ENCODE assay signal across 1 cellular context in the genomic region with DNA sequence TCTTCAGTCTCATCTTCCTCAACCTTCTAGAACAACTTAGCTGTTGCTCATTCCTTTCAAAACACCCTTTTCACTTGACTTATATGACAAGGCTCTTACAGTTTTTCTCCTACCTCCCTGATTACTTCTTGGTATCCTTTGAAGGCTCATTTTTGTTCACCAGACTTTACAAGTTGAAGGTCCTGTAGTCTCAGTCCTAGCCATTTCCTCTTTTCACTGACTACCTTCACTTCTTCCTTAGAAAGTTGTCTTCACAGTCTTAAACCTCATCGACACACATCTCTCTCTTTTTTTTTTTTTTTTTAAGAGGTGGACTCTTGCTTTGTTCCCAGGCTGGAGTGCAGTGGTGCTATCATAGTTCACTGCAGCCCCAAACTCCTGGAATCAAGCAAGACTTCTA.
TF ChIP-seq lines count a peak whose summit lies in the region.

No MANE protein-coding gene starts in this region.

TF ChIP-seq in IMR-90, 13 proteins besides CTCF, POLR2A, EP300 and RAD21 (continued from another document):
- TF ChIP-seq, protein P1, sequence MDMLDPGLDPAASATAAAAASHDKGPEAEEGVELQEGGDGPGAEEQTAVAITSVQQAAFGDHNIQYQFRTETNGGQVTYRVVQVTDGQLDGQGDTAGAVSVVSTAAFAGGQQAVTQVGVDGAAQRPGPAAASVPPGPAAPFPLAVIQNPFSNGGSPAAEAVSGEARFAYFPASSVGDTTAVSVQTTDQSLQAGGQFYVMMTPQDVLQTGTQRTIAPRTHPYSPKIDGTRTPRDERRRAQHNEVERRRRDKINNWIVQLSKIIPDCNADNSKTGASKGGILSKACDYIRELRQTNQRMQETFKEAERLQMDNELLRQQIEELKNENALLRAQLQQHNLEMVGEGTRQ (IDR thresholded peaks at IDR 0.05; ENCODE audit: low read depth, low read length) = no peak
- TF ChIP-seq, protein P2, sequence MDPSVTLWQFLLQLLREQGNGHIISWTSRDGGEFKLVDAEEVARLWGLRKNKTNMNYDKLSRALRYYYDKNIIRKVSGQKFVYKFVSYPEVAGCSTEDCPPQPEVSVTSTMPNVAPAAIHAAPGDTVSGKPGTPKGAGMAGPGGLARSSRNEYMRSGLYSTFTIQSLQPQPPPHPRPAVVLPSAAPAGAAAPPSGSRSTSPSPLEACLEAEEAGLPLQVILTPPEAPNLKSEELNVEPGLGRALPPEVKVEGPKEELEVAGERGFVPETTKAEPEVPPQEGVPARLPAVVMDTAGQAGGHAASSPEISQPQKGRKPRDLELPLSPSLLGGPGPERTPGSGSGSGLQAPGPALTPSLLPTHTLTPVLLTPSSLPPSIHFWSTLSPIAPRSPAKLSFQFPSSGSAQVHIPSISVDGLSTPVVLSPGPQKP (IDR thresholded peaks at IDR 0.05; ENCODE audit: borderline replicate concordance, low read depth, low read length) = no peak
- TF ChIP-seq RCOR1 (IDR thresholded peaks at IDR 0.05; ENCODE audit: insufficient replicate concordance, low read length) (no peak), MAZ (IDR thresholded peaks at IDR 0.05; ENCODE audit: borderline replicate concordance, low read depth, low read length) (no peak)
